8 cellular contexts compared by ENCODE assay signal in genomic region chr5:157730900-157731271, GRCh38. TPM values are rescaled to one million over a fixed set of nuclear protein-coding genes. Genes with fewer than 3 reads are reported as not detected.
A peak's percentile ranks its signal among the peaks of the same experiment; 100 is the strongest.
DNase-seq lines count a peak whose midpoint lies in the region; ATAC-seq, FAIRE-seq and TF ChIP-seq lines count a peak whose summit lies in the region.

No MANE protein-coding gene starts in this region.

- H3K36me3 ChIP-seq in esophagus squamous epithelium (peaks cover 0 to 30% (median 5%) of the 10 kb centered on the region in 3 donors), psoas muscle (ENCODE audit: insufficient read depth in 1 of 2, low read depth in 1 of 2) (peaks cover 0 to 31% of the 10 kb centered on the region in 2 donors)

- POLR2A ChIA-PET in RWPE1 (lab: Yijun Ruan, JAX; ENCODE audit: low non-redundant PET), result interaction anchor here (0.9 to 1.0 kb wide), 2 partner anchors 10 to 13 kb away, joined by 4 to 7 read pairs; no protein-coding TSS in a partner anchor

- no peak for FAIRE-seq in urothelium cell line (lab: Jason Lieb, UNC)

- no peaks in the 10 kb centered on the region for H3K27me3 ChIP-seq in esophagus squamous epithelium
- H3K27me3 ChIP-seq in psoas muscle (ENCODE audit: insufficient read depth in 3 of 3, low read length in 2 of 3), result no peaks in the 10 kb centered on the region

- CTCF ChIA-PET in RWPE1 (lab: Yijun Ruan, JAX), result interaction anchor here (0.6 to 2.1 kb wide), 2 partner anchors 13 to 54 kb away, joined by 5 to 9 read pairs; partner anchors contain the start of gene LSM11

- H3K27ac ChIP-seq in RWPE1, result peak overlapping the region; percentile 92
- peak overlapping the region; percentile 86 to 96 (median 96) for H3K27ac ChIP-seq in esophagus squamous epithelium
- peak overlapping the region; percentile 90 for H3K27ac ChIP-seq in psoas muscle

- intact Hi-C loops in esophagus squamous epithelium (cut with DNase I), result no loop called here
- intact Hi-C loops in psoas muscle (cut with DNase I), result no loop called here

- ATAC-seq in psoas muscle, result no peak

- no peak for TF ChIP-seq POLR2A in esophagus squamous epithelium (IDR thresholded peaks at IDR 0.05)

- peaks cover 4 to 30% (median 7%) of the 10 kb centered on the region in 3 donors for H3K4me1 ChIP-seq in esophagus squamous epithelium
- H3K4me1 ChIP-seq in psoas muscle, result peaks cover 3% of the 10 kb centered on the region

- TF ChIP-seq CTCF in RWPE1 (conservative IDR thresholded peaks at IDR 0.05; ENCODE audit: low read depth), result no peak
- TF ChIP-seq CTCF in esophagus squamous epithelium (IDR thresholded peaks at IDR 0.05), result no peak
- no peak for TF ChIP-seq CTCF in psoas muscle (IDR thresholded peaks at IDR 0.05)

- H3K4me3 ChIP-seq in GM08714 (ENCODE audit: low read length) (peak overlapping the region; percentile 68), esophagus squamous epithelium (peak overlapping the region; percentile 66 to 86 (median 81)), psoas muscle (peak overlapping the region; percentile 78)

- DNase-seq in RWPE1 (ENCODE audit: low spot score) (no peak), esophagus squamous epithelium (lab: John Stamatoyannopoulos, UW) (no peak), psoas muscle (no peak), pons (ENCODE audit: low spot score) (no peak), urothelium cell line (ENCODE audit: low spot score) (no peak), 8988T (no peak), SHP77 treated with DMSO at 0.1 percent for 48 hours (lab: John Stamatoyannopoulos, UW) (no peak)

- H3K9me3 ChIP-seq in esophagus squamous epithelium (no peaks in the 10 kb centered on the region), psoas muscle (no peaks in the 10 kb centered on the region)

- WGBS in esophagus squamous epithelium, 2 donors, result 15 to 18% methylated on average over 5 of the region's 5 CpGs
- 20 to 21% (median 20%) methylated on average over 5 of the region's 5 CpGs for WGBS in psoas muscle, 3 donors

RNA-seq across cellular contexts. Expression of gene THG1L, which starts 0.3 kb away (rescaled TPM):
- total RNA-seq in esophagus squamous epithelium (10 to 100 TPM in 2 of 4 donors, 1 to 10 TPM in 2; 5.7 to 21.0 (median 11.8) TPM), psoas muscle (1 to 10 TPM; 5.7 to 6.7 (median 6.5) TPM)
- polyA plus RNA-seq in psoas muscle, result 1 to 10 TPM; 3.0 to 4.1 (median 3.8) TPM

RNA-seq across cellular contexts. Expression of gene LSM11, which starts 12.6 kb away (rescaled TPM):
- 1 to 10 TPM; 2.1 to 6.7 (median 3.6) TPM for total RNA-seq in esophagus squamous epithelium
- total RNA-seq in psoas muscle, result 1 to 10 TPM; 1.0 to 1.9 (median 1.8) TPM
- 1 to 10 TPM; 1.2 to 2.2 (median 2.2) TPM for polyA plus RNA-seq in psoas muscle

RNA-seq across cellular contexts. Expression of gene C5orf52, which starts 59.6 kb away (rescaled TPM):
- total RNA-seq in esophagus squamous epithelium (not detected), psoas muscle (not detected)
- polyA plus RNA-seq in psoas muscle, result not detected
